20 cellular contexts compared by ENCODE assay signal in the genomic region with DNA sequence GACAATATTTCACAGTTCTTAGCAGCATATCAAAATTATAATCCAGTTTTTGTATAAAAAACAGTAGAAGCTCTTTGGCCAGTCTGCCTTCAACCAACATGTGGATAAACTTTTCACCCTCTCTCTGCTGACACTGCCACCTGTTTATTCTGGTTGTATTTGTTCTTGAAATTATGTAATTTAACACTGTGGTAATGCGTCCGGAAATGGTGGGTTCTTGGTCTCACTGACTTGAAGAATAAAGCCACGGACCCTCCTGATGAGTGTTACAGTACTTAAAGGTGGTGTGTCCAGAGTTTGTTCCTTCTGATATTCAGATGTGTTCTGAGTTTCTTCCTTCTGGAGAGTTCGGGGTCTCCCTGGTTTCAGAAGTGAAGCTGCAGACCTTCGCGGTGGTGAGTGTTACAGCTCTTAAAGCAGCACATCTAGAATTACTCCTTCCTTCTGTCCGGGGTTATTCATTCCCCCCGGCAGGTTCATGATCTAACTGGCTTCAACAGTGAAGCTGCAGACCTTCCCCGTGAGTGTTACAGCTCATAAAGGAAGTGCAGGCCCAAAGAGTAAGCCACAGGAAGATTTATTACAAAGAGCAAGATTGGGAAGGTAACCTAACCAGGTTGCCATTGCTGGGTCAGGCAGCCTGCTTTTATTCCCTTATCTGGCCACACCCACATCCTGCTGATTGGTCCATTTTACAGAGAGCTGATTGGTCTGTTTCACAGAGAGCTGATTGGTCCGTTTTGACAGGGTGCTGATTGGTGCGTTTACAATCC. TPM values are rescaled to one million over a fixed set of nuclear protein-coding genes. Genes with fewer than 3 reads are reported as not detected.
DNase-seq lines count a peak whose midpoint lies in the region; ATAC-seq, FAIRE-seq and TF ChIP-seq lines count a peak whose summit lies in the region.
"Had no signal": no experiment of that assay in that cellular context is flagged by ENCODE, and none has a peak within 500 bp of the region (broad histone marks: within the 10 kb centered on the region; RNA-seq: fewer than 3 reads in every experiment).

No MANE protein-coding gene starts in this region.

- TF ChIP-seq CTCF in D721Med (IDR thresholded peaks at IDR 0.05; ENCODE audit: insufficient read depth, missing control alignments): no peak

- H3K36me3 Mint-ChIP-seq in activated naive CD8-positive, alpha-beta T cell treated with anti-CD3 and anti-CD28 coated beads, Interleukin-2, amount 10 ng/mL, durations not matched to agents 7 days and 5 days: no peaks in the 10 kb centered on the region
- H3K36me3 Mint-ChIP-seq in activated naive CD8-positive, alpha-beta T cell treated with anti-CD3 and anti-CD28 coated beads for 36 hours: no peaks in the 10 kb centered on the region
- no peaks in the 10 kb centered on the region for H3K36me3 Mint-ChIP-seq in effector memory CD8-positive, alpha-beta T cell (ENCODE audit: insufficient read depth)
- H3K36me3 Mint-ChIP-seq: IgD-negative memory B cell had no signal

- no peak for FAIRE-seq in D721Med (lab: Jason Lieb, UNC)

- H3K9me3 Mint-ChIP-seq in activated naive CD8-positive, alpha-beta T cell treated with anti-CD3 and anti-CD28 coated beads, Interleukin-2, amount 10 ng/mL, durations not matched to agents 7 days and 5 days: no peaks in the 10 kb centered on the region
- no peaks in the 10 kb centered on the region for H3K9me3 Mint-ChIP-seq in activated naive CD8-positive, alpha-beta T cell treated with anti-CD3 and anti-CD28 coated beads for 36 hours
- no peaks in the 10 kb centered on the region for H3K9me3 Mint-ChIP-seq in effector memory CD8-positive, alpha-beta T cell

- peaks cover 3% of the 10 kb centered on the region for H3K27me3 Mint-ChIP-seq in activated naive CD8-positive, alpha-beta T cell treated with anti-CD3 and anti-CD28 coated beads, Interleukin-2, amount 10 ng/mL, durations not matched to agents 7 days and 5 days
- no peaks in the 10 kb centered on the region for H3K27me3 Mint-ChIP-seq in activated naive CD8-positive, alpha-beta T cell treated with anti-CD3 and anti-CD28 coated beads for 36 hours
- peaks cover 19 to 24% of the 10 kb centered on the region in 2 donors for H3K27me3 Mint-ChIP-seq in effector memory CD8-positive, alpha-beta T cell

- intact Hi-C loops in left colon (cut with DNase I, micrococcal nuclease): no loop called here

- POLR2A ChIA-PET in activated naive CD8-positive, alpha-beta T cell treated with anti-CD3 and anti-CD28 coated beads, Interleukin-2, amount 10 ng/mL, durations not matched to agents 7 days and 5 days (lab: Charles Lee): interaction anchor here (0.9 kb wide), 1 partner anchor 39 kb away, joined by 3 read pairs; no protein-coding TSS in a partner anchor

- H3K4me1 Mint-ChIP-seq in activated naive CD8-positive, alpha-beta T cell treated with anti-CD3 and anti-CD28 coated beads, Interleukin-2, amount 10 ng/mL, durations not matched to agents 7 days and 5 days: peaks cover 8% of the 10 kb centered on the region
- H3K4me1 Mint-ChIP-seq in activated naive CD8-positive, alpha-beta T cell treated with anti-CD3 and anti-CD28 coated beads for 36 hours: peaks cover 6% of the 10 kb centered on the region
- peaks cover 7 to 8% of the 10 kb centered on the region in 2 donors for H3K4me1 Mint-ChIP-seq in effector memory CD8-positive, alpha-beta T cell (ENCODE audit: low read depth in 2 of 2)
- H3K4me1 Mint-ChIP-seq: IgD-negative memory B cell had no signal

- peak; percentile 26 for ATAC-seq in activated naive CD8-positive, alpha-beta T cell treated with anti-CD3 and anti-CD28 coated beads, Interleukin-2, amount 10 ng/mL, durations not matched to agents 7 days and 5 days (ENCODE audit: low read depth)
- ATAC-seq in effector memory CD8-positive, alpha-beta T cell (replicated peaks): peak; percentile 56
- no peak for ATAC-seq in left colon

- no peak overlapping the region for H3K27ac Mint-ChIP-seq in activated naive CD8-positive, alpha-beta T cell treated with anti-CD3 and anti-CD28 coated beads, Interleukin-2, amount 10 ng/mL, durations not matched to agents 7 days and 5 days
- no peak overlapping the region for H3K27ac Mint-ChIP-seq in activated naive CD8-positive, alpha-beta T cell treated with anti-CD3 and anti-CD28 coated beads for 36 hours
- H3K27ac Mint-ChIP-seq in effector memory CD8-positive, alpha-beta T cell: peak overlapping the region; percentile 23 to 57
- H3K27ac Mint-ChIP-seq: IgD-negative memory B cell had no signal

- no peak for DNase-seq in activated naive CD8-positive, alpha-beta T cell treated with anti-CD3 and anti-CD28 coated beads, Interleukin-2, amount 10 ng/mL, durations not matched to agents 7 days and 5 days
- no peak for DNase-seq in activated naive CD8-positive, alpha-beta T cell treated with anti-CD3 and anti-CD28 coated beads for 36 hours
- peak; percentile 61 for DNase-seq in KG1 (lab: John Stamatoyannopoulos, UW)
- DNase-seq in effector memory CD8-positive, alpha-beta T cell: peak in 1 of 3 experiments; percentile 2
- no peak for DNase-seq in left colon
- no peak for DNase-seq in NCI-H1930 (lab: John Stamatoyannopoulos, UW)
- no peak for DNase-seq in D721Med (ENCODE audit: insufficient read length, low spot score)
- DNase-seq: ACHN; AML-193; Calu3; HCEC 1CT; NCI-H1417 treated with DMSO at 0.1 percent for 48 hours; NCI-H2029; NCI-H2171; NCI-H446 treated with DMSO at 0.1 percent for 48 hours; NK-92 treated with Interleukin-12 subunit alpha and Interleukin-12 subunit beta, amount 100 ng/mL, for 24 hours; SHP77 had no signal

- peak overlapping the region; percentile 15 for H3K4me3 Mint-ChIP-seq in activated naive CD8-positive, alpha-beta T cell treated with anti-CD3 and anti-CD28 coated beads, Interleukin-2, amount 10 ng/mL, durations not matched to agents 7 days and 5 days
- H3K4me3 Mint-ChIP-seq in activated naive CD8-positive, alpha-beta T cell treated with anti-CD3 and anti-CD28 coated beads for 36 hours: no peak overlapping the region
- peak overlapping the region in 1 of 2 donors; percentile 42 for H3K4me3 Mint-ChIP-seq in effector memory CD8-positive, alpha-beta T cell
- H3K4me3 Mint-ChIP-seq: IgD-negative memory B cell had no signal

RNA-seq across cellular contexts. Expression of a gene that starts 15.7 kb away (rescaled TPM):
- not detected for total RNA-seq in activated naive CD8-positive, alpha-beta T cell treated with anti-CD3 and anti-CD28 coated beads, Interleukin-2, amount 10 ng/mL, durations not matched to agents 7 days and 5 days
- under 1 TPM in 1 of 2 experiments, not detected in 1; 0.04 TPM for total RNA-seq in activated naive CD8-positive, alpha-beta T cell treated with anti-CD3 and anti-CD28 coated beads for 36 hours
- total RNA-seq in left colon: under 1 TPM; 0.18 to 0.39 TPM
- total RNA-seq: HT-29, OCI-LY7 had no signal

RNA-seq across cellular contexts. Expression of a gene that starts 44.9 kb away (rescaled TPM):
- total RNA-seq in activated naive CD8-positive, alpha-beta T cell treated with anti-CD3 and anti-CD28 coated beads, Interleukin-2, amount 10 ng/mL, durations not matched to agents 7 days and 5 days: 10 to 100 TPM; 54.5 to 60.6 TPM
- total RNA-seq in activated naive CD8-positive, alpha-beta T cell treated with anti-CD3 and anti-CD28 coated beads for 36 hours: 10 to 100 TPM; 39.8 to 43.0 TPM
- 10 to 100 TPM; 24.0 to 27.5 TPM for total RNA-seq in left colon

RNA-seq across cellular contexts. Expression of a gene that starts 45.1 kb away (rescaled TPM):
- 10 to 100 TPM; 59.1 to 66.6 TPM for total RNA-seq in activated naive CD8-positive, alpha-beta T cell treated with anti-CD3 and anti-CD28 coated beads, Interleukin-2, amount 10 ng/mL, durations not matched to agents 7 days and 5 days
- total RNA-seq in activated naive CD8-positive, alpha-beta T cell treated with anti-CD3 and anti-CD28 coated beads for 36 hours: 10 to 100 TPM; 68.7 to 69.0 TPM
- 1 to 10 TPM; 2.8 to 4.4 TPM for total RNA-seq in left colon

Comparison
In these comparisons a context has a peak if more than half of its experiments do, and no peak if none do; other contexts are left out.
1. H3K27ac Mint-ChIP-seq: peak in effector memory CD8-positive, alpha-beta T cell (2 of 2); none in activated naive CD8-positive, alpha-beta T cell treated with anti-CD3 and anti-CD28 coated beads, Interleukin-2, amount 10 ng/mL, durations not matched to agents 7 days and 5 days (single experiment) and activated naive CD8-positive, alpha-beta T cell treated with anti-CD3 and anti-CD28 coated beads for 36 hours (single experiment).
2. RNA of a gene that starts 45.1 kb away (total RNA-seq): 68.7 to 69.0 TPM in activated naive CD8-positive, alpha-beta T cell treated with anti-CD3 and anti-CD28 coated beads for 36 hours and 59.1 to 66.6 TPM in activated naive CD8-positive, alpha-beta T cell treated with anti-CD3 and anti-CD28 coated beads, Interleukin-2, amount 10 ng/mL, durations not matched to agents 7 days and 5 days; 2.8 to 4.4 TPM in left colon; every median in the first group is over 10 times any median in the second.